14 cellular contexts compared by ENCODE assay signal in the genomic region with DNA sequence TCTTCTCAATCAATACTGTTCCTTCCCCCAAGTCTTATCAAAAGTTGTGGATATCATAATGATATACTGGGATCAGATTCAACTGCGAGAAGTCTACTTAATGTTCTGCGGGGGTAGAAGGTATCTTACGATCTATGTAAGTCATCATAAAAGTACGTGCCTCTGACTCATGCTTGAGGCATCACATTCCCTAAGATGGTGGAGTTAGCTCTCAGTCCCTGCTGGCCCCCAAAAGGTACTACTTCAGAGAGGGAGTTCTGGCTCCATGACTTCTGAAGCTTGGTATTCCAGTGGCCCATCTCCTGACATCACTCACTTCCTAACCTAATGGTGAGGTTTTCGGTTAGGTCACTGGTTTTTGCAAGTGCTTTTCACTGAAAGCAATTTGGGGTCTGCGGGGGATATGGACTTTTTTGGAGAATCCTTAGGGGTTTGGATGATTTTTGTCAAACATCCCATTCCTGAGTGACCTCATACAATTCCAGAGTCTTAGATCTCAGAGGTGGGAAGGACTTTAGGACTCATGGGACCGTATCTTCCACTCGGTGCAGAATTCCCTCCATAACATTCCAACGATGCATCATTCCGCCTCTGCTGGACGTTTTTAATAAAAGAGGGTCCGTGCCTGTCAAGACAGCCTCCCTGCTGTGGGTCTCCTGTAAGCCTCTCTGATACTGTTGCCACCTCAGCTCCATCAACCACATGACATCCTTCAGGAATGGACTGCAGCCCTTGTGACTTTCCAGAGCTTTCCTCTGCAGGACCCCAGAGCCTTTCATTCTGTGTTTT.
DNase-seq lines count a peak whose midpoint lies in the region; ATAC-seq and TF ChIP-seq lines count a peak whose summit lies in the region.
"Had no signal": no experiment of that assay in that cellular context is flagged by ENCODE, and none has a peak within 500 bp of the region (broad histone marks: within the 10 kb centered on the region; RNA-seq: fewer than 3 reads in every experiment).

No MANE protein-coding gene starts in this region.

- no peaks in the 10 kb centered on the region for H3K27me3 Mint-ChIP-seq in CD8-positive, alpha-beta T cell (ENCODE audit: low read depth)
- H3K27me3 Mint-ChIP-seq: activated CD4-positive, alpha-beta memory T cell treated with anti-CD3 and anti-CD28 coated beads, Interleukin-2, amount 10 ng/mL, durations not matched to agents 7 days and 5 days had no signal

- no peak overlapping the region for H3K4me3 Mint-ChIP-seq in CD8-positive, alpha-beta T cell
- H3K4me3 Mint-ChIP-seq: activated CD4-positive, alpha-beta memory T cell treated with anti-CD3 and anti-CD28 coated beads, Interleukin-2, amount 10 ng/mL, durations not matched to agents 7 days and 5 days; activated naive CD4-positive, alpha-beta T cell treated with anti-CD3 and anti-CD28 coated beads for 36 hours; naive B cell had no signal

- H3K4me1 Mint-ChIP-seq in CD8-positive, alpha-beta T cell (ENCODE audit: low read depth): no peaks in the 10 kb centered on the region
- H3K4me1 Mint-ChIP-seq: activated CD4-positive, alpha-beta memory T cell treated with anti-CD3 and anti-CD28 coated beads, Interleukin-2, amount 10 ng/mL, durations not matched to agents 7 days and 5 days; naive B cell had no signal

- intact Hi-C loops in CD8-positive, alpha-beta T cell (cut with DNase I, micrococcal nuclease): no loop called here

- no peaks in the 10 kb centered on the region for H3K9me3 Mint-ChIP-seq in CD8-positive, alpha-beta T cell
- H3K9me3 Mint-ChIP-seq: activated naive CD4-positive, alpha-beta T cell treated with anti-CD3 and anti-CD28 coated beads for 36 hours had no signal

- H3K27me3 ChIP-seq in CD8-positive, alpha-beta T cell (ENCODE audit: insufficient read depth, low read length): no peaks in the 10 kb centered on the region
- H3K27me3 ChIP-seq: BLaER1 had no signal

- CTCF ChIA-PET in CD8-positive, alpha-beta T cell (lab: Charles Lee): no interaction called here

- POLR2A ChIA-PET in CD8-positive, alpha-beta T cell (lab: Charles Lee): no interaction called here

- H3K36me3 ChIP-seq in CD8-positive, alpha-beta T cell (ENCODE audit: insufficient read depth, low read length): no peaks in the 10 kb centered on the region

- H3K27ac Mint-ChIP-seq in CD8-positive, alpha-beta T cell: no peak overlapping the region
- H3K27ac Mint-ChIP-seq: activated CD4-positive, alpha-beta memory T cell treated with anti-CD3 and anti-CD28 coated beads, Interleukin-2, amount 10 ng/mL, durations not matched to agents 7 days and 5 days; activated naive CD4-positive, alpha-beta T cell treated with anti-CD3 and anti-CD28 coated beads for 36 hours; naive B cell had no signal

- ATAC-seq in CD8-positive, alpha-beta T cell: no peak

- H3K27ac ChIP-seq in CD8-positive, alpha-beta T cell (ENCODE audit: low read depth, low read length): no peak overlapping the region
- H3K27ac ChIP-seq: BLaER1 had no signal

- TF ChIP-seq CTCF in HFF-Myc (IDR thresholded peaks at IDR 0.05; ENCODE audit: low read depth, low read length, missing control alignments) (no peak), astrocyte of the cerebellum (IDR thresholded peaks at IDR 0.05; ENCODE audit: low read depth, low read length, missing control alignments) (peak; percentile 9)
- no peak for TF ChIP-seq CTCF in CD8-positive, alpha-beta T cell (IDR thresholded peaks at IDR 0.05)

- DNase-seq in A172 (ENCODE audit: low spot score) (peak; percentile 95), HFF-Myc (ENCODE audit: extremely low read depth, low read depth) (peak; percentile 33), astrocyte of the cerebellum (ENCODE audit: low read depth) (peak; percentile 49), iPS-NIHi7 (ENCODE audit: extremely low spot score) (peak; percentile 31), NOMO-1 (lab: John Stamatoyannopoulos, UW; ENCODE audit: unreplicated experiment in 2 of 2) (no peak), NCI-H1436 treated with DMSO at 0.1 percent for 48 hours (lab: John Stamatoyannopoulos, UW) (no peak)
- no peak for DNase-seq in stimulated activated CD4-positive, alpha-beta T cell treated with anti-CD3 and anti-CD28 coated beads, Interleukin-4, amount 100 ng/mL, for 24 hours
- no peak for DNase-seq in CD8-positive, alpha-beta T cell
- DNase-seq: activated CD4-positive, alpha-beta memory T cell treated with anti-CD3 and anti-CD28 coated beads, Interleukin-2, amount 10 ng/mL, durations not matched to agents 7 days and 5 days; activated naive CD4-positive, alpha-beta T cell treated with anti-CD3 and anti-CD28 coated beads for 36 hours; H7; naive B cell; stimulated activated CD4-positive, alpha-beta T cell treated with anti-CD3 and anti-CD28 coated beads, Interleukin-12 subunit alpha, Interleukin-12 subunit beta, amount 100 ng/mL, for 4 hours had no signal

- no peaks in the 10 kb centered on the region for H3K4me1 ChIP-seq in CD8-positive, alpha-beta T cell (ENCODE audit: insufficient read depth, low read length)
- H3K4me1 ChIP-seq: BLaER1 had no signal

- peaks cover 28% of the 10 kb centered on the region for H3K36me3 Mint-ChIP-seq in CD8-positive, alpha-beta T cell
- H3K36me3 Mint-ChIP-seq: naive B cell had no signal

- H3K4me3 ChIP-seq in HFF-Myc (replicated peaks; ENCODE audit: low read depth, low read length) (no peak overlapping the region), astrocyte of the cerebellum (ENCODE audit: low read depth, low read length) (no peak overlapping the region)
- H3K4me3 ChIP-seq in CD8-positive, alpha-beta T cell (ENCODE audit: low read depth, low read length): no peak overlapping the region
- H3K4me3 ChIP-seq: BLaER1 had no signal

- no peaks in the 10 kb centered on the region for H3K9me3 ChIP-seq in CD8-positive, alpha-beta T cell (ENCODE audit: low read length)
- H3K9me3 ChIP-seq: BLaER1 had no signal

- in situ Hi-C loops in astrocyte of the cerebellum (cut with HindIII; ENCODE audit: low sequenced_read_pairs): no loop called here

Comparison
In these comparisons a context has a peak if more than half of its experiments do, and no peak if none do; other contexts are left out.
1. DNase-seq: peak in A172 (single experiment), HFF-Myc (single experiment), astrocyte of the cerebellum (single experiment) and iPS-NIHi7 (single experiment); none in stimulated activated CD4-positive, alpha-beta T cell treated with anti-CD3 and anti-CD28 coated beads, Interleukin-4, amount 100 ng/mL, for 24 hours (single experiment), CD8-positive, alpha-beta T cell (0 of 7), NOMO-1 (0 of 2) and NCI-H1436 treated with DMSO at 0.1 percent for 48 hours (single experiment).